ENCODE assay signal across 9 cellular contexts in the genomic region with DNA sequence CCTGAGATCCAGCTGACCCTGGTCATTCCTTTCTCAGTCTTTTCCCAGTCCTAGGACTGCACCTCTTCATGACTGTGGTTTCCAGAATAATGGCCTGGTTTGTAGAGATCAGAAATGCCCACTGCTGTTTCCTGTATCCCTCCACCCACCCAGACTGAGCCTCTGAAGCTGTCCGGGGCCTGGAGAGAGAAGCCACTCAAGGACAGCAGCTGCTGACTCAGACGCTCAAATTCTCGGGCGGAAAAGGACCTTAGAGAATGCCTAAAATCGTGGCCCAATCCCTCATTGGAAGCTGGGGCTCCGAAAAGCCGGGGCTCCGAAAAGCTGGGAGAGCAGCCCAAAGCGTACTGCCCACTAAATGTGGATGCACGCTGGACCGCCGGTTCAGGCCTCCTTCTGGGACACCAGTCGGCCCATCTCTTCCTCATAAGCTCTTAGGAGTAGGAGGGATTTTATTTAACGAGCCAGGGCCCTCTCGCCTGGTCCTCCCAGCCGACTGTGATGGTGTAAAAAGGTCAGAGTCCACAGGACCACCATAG. TPM values are rescaled to one million over a fixed set of nuclear protein-coding genes. Genes with fewer than 3 reads are reported as not detected.
A peak's percentile ranks its signal among the peaks of the same experiment; 100 is the strongest.
DNase-seq lines count a peak whose midpoint lies in the region; ATAC-seq and TF ChIP-seq lines count a peak whose summit lies in the region.
"Had no signal": no experiment of that assay in that cellular context is flagged by ENCODE, and none has a peak within 500 bp of the region (broad histone marks: within the 10 kb centered on the region; RNA-seq: fewer than 3 reads in every experiment).

No MANE protein-coding gene starts in this region.

- no peaks in the 10 kb centered on the region for H3K9me3 Mint-ChIP-seq in activated T-helper 17 cell treated with anti-CD3 and anti-CD28 coated beads, Interleukin-2, amount 50 U/mL, for 72 hours
- H3K9me3 Mint-ChIP-seq in neural progenitor cell (no peaks in the 10 kb centered on the region), endodermal cell (no peaks in the 10 kb centered on the region)

- H3K4me3 ChIP-seq in BLaER1 (no peak overlapping the region), neural progenitor cell (no peak overlapping the region), endodermal cell (ENCODE audit: low read length) (no peak overlapping the region)

- H3F3A ChIP-seq in neural progenitor cell (ENCODE audit: low read depth), result peaks cover 5% of the 10 kb centered on the region

- peaks cover 67% of the 10 kb centered on the region for H3K4me1 ChIP-seq in BLaER1
- H3K4me1 ChIP-seq in neural progenitor cell, result peaks cover 26% of the 10 kb centered on the region
- H3K4me1 ChIP-seq in endodermal cell (ENCODE audit: control insufficient read depth, insufficient read depth, low read length), result peaks cover 3% of the 10 kb centered on the region

- H3K4me1 Mint-ChIP-seq in activated T-helper 17 cell treated with anti-CD3 and anti-CD28 coated beads, Interleukin-2, amount 50 U/mL, for 72 hours, result peaks cover 11% of the 10 kb centered on the region
- H3K4me1 Mint-ChIP-seq in neural progenitor cell, result peaks cover 45% of the 10 kb centered on the region
- peaks cover 2% of the 10 kb centered on the region for H3K4me1 Mint-ChIP-seq in endodermal cell

- H4K20me1 ChIP-seq in BLaER1 (no peaks in the 10 kb centered on the region), neural progenitor cell (ENCODE audit: low read depth) (no peaks in the 10 kb centered on the region)

- no peaks in the 10 kb centered on the region for H3K36me3 Mint-ChIP-seq in activated T-helper 17 cell treated with anti-CD3 and anti-CD28 coated beads, Interleukin-2, amount 50 U/mL, for 72 hours (ENCODE audit: low read depth)
- H3K36me3 Mint-ChIP-seq in neural progenitor cell (no peaks in the 10 kb centered on the region), endodermal cell (ENCODE audit: low read depth) (no peaks in the 10 kb centered on the region)

- DNase-seq in DMS79 treated with DMSO at 0.1 percent for 48 hours (lab: John Stamatoyannopoulos, UW) (peak; percentile 58), neural progenitor cell (ENCODE audit: low spot score) (no peak), endodermal cell (no peak), pons (ENCODE audit: low spot score) (no peak)
- no peak for DNase-seq in stimulated activated CD4-positive, alpha-beta T cell treated with anti-CD3 and anti-CD28 coated beads, Interleukin-12 subunit alpha, Interleukin-12 subunit beta, amount 100 ng/mL, for 4 hours

- no peaks in the 10 kb centered on the region for H3K27me3 ChIP-seq in BLaER1
- H3K27me3 ChIP-seq in neural progenitor cell, result no peaks in the 10 kb centered on the region
- peaks cover 4% of the 10 kb centered on the region for H3K27me3 ChIP-seq in endodermal cell (ENCODE audit: control insufficient read depth, insufficient read depth, low read length, poor library complexity, severe bottlenecking)

- H2AFZ ChIP-seq in neural progenitor cell (replicated peaks), result peak overlapping the region; percentile 10

- 54 to 65% methylated on average over 10 to 16 of the region's 16 CpGs for WGBS in endodermal cell (ENCODE audit: insufficient coverage in 1 of 2, insufficient read length in 1 of 2), 2 experiments

- H3K27ac ChIP-seq in BLaER1 (peak overlapping the region; percentile 67), neural progenitor cell (no peak overlapping the region), endodermal cell (ENCODE audit: low read depth, low read length) (no peak overlapping the region)
- H3K27ac ChIP-seq: SK-N-MC had no signal

- H3K9ac ChIP-seq in BLaER1, result peak overlapping the region; percentile 52; the same call in 1 of the 2 replicates
- no peak overlapping the region for H3K9ac ChIP-seq in neural progenitor cell
- H3K9ac ChIP-seq in endodermal cell (ENCODE audit: extremely low read depth, low read length, poor library complexity, severe bottlenecking), result no peak overlapping the region

- no peaks in the 10 kb centered on the region for H3K9me3 ChIP-seq in BLaER1
- no peaks in the 10 kb centered on the region for H3K9me3 ChIP-seq in neural progenitor cell (ENCODE audit: low read depth)
- H3K9me3 ChIP-seq in endodermal cell (ENCODE audit: control insufficient read depth, low read length), result no peaks in the 10 kb centered on the region

- H3K4me3 Mint-ChIP-seq in activated T-helper 17 cell treated with anti-CD3 and anti-CD28 coated beads, Interleukin-2, amount 50 U/mL, for 72 hours, result peak overlapping the region; percentile 79
- no peak overlapping the region for H3K4me3 Mint-ChIP-seq in neural progenitor cell
- no peak overlapping the region for H3K4me3 Mint-ChIP-seq in endodermal cell

- TF ChIP-seq CTCF in neural progenitor cell (IDR thresholded peaks at IDR 0.05) (no peak), endodermal cell (conservative IDR thresholded peaks at IDR 0.05) (no peak)

- H3K4me2 ChIP-seq in BLaER1, result peak overlapping the region; percentile 79
- H3K4me2 ChIP-seq in neural progenitor cell, result no peak overlapping the region

- no peak for ATAC-seq in activated T-helper 17 cell treated with anti-CD3 and anti-CD28 coated beads, Interleukin-2, amount 50 U/mL, for 72 hours (replicated peaks)

- H3K27me3 Mint-ChIP-seq in activated T-helper 17 cell treated with anti-CD3 and anti-CD28 coated beads, Interleukin-2, amount 50 U/mL, for 72 hours, result no peaks in the 10 kb centered on the region
- H3K27me3 Mint-ChIP-seq in neural progenitor cell (ENCODE audit: insufficient read depth, low read depth), result peaks cover 7% of the 10 kb centered on the region
- H3K27me3 Mint-ChIP-seq in endodermal cell (ENCODE audit: insufficient read depth), result no peaks in the 10 kb centered on the region

- H3K36me3 ChIP-seq in BLaER1, result no peaks in the 10 kb centered on the region
- no peaks in the 10 kb centered on the region for H3K36me3 ChIP-seq in neural progenitor cell
- no peaks in the 10 kb centered on the region for H3K36me3 ChIP-seq in endodermal cell (ENCODE audit: control insufficient read depth, insufficient read depth, low read length)

- H3K27ac Mint-ChIP-seq in activated T-helper 17 cell treated with anti-CD3 and anti-CD28 coated beads, Interleukin-2, amount 50 U/mL, for 72 hours, result peak overlapping the region; percentile 83
- H3K27ac Mint-ChIP-seq in neural progenitor cell (peak overlapping the region; percentile 57), endodermal cell (no peak overlapping the region)

- no peaks in the 10 kb centered on the region for H3K79me2 ChIP-seq in neural progenitor cell (ENCODE audit: low read depth)

RNA-seq across cellular contexts. Expression of gene GPR61, which starts 7.8 kb away (rescaled TPM):
- under 1 TPM in 1 of 2 donors, not detected in 1; 0.45 TPM for total RNA-seq in activated T-helper 17 cell treated with anti-CD3 and anti-CD28 coated beads, Interleukin-2, amount 50 U/mL, for 72 hours
- total RNA-seq in neural progenitor cell (ENCODE audit: low replicate concordance) (0.71 and 1.4 TPM in 2 replicates), endodermal cell (under 1 TPM in 1 of 2 donors, not detected in 1; 0.93 TPM)
- polyA plus RNA-seq in endodermal cell (2013, experiment 1 of 2), result 0.46 TPM
- polyA plus RNA-seq in endodermal cell (2013, experiment 2 of 2), result not detected
- total RNA-seq: HT-29 had no signal

RNA-seq across cellular contexts. Expression of gene GNAI3, which starts 16.5 kb away (rescaled TPM):
- total RNA-seq in activated T-helper 17 cell treated with anti-CD3 and anti-CD28 coated beads, Interleukin-2, amount 50 U/mL, for 72 hours, result 10 to 100 TPM in 1 of 2 donors, 1 to 10 TPM in 1; 10.0 to 11.6 TPM
- total RNA-seq in neural progenitor cell (ENCODE audit: low replicate concordance) (11.4 and 15.4 TPM in 2 replicates), endodermal cell (10 to 100 TPM; 10.1 to 10.9 TPM)
- 10.2 TPM for polyA plus RNA-seq in endodermal cell (2013, experiment 1 of 2)
- 9.9 TPM for polyA plus RNA-seq in endodermal cell (2013, experiment 2 of 2)

RNA-seq across cellular contexts. Expression of gene AMIGO1, which starts 22.4 kb away (rescaled TPM):
- 1 to 10 TPM; 1.1 to 1.2 TPM for total RNA-seq in activated T-helper 17 cell treated with anti-CD3 and anti-CD28 coated beads, Interleukin-2, amount 50 U/mL, for 72 hours
- total RNA-seq in neural progenitor cell (ENCODE audit: low replicate concordance) (4.5 and 6.0 TPM in 2 replicates), endodermal cell (1 to 10 TPM; 2.4 to 2.7 TPM)
- polyA plus RNA-seq in endodermal cell (2013, experiment 1 of 2), result 5.0 TPM
- 4.6 TPM for polyA plus RNA-seq in endodermal cell (2013, experiment 2 of 2)

RNA-seq across cellular contexts. Expression of gene CYB561D1, which starts 38.0 kb away (rescaled TPM):
- total RNA-seq in activated T-helper 17 cell treated with anti-CD3 and anti-CD28 coated beads, Interleukin-2, amount 50 U/mL, for 72 hours, result 10 to 100 TPM in 1 of 2 donors, 1 to 10 TPM in 1; 7.6 to 19.2 TPM
- total RNA-seq in neural progenitor cell (ENCODE audit: low replicate concordance), result 4.3 and 6.8 TPM in 2 replicates
- 1 to 10 TPM; 4.8 to 6.5 TPM for total RNA-seq in endodermal cell
- 6.7 TPM for polyA plus RNA-seq in endodermal cell (2013, experiment 1 of 2)
- polyA plus RNA-seq in endodermal cell (2013, experiment 2 of 2), result 6.3 TPM

RNA-seq across cellular contexts. Expression of gene ATXN7L2, which starts 48.2 kb away (rescaled TPM):
- 10 to 100 TPM; 14.5 to 15.3 TPM for total RNA-seq in activated T-helper 17 cell treated with anti-CD3 and anti-CD28 coated beads, Interleukin-2, amount 50 U/mL, for 72 hours
- total RNA-seq in neural progenitor cell (ENCODE audit: low replicate concordance) (6.5 and 8.5 TPM in 2 replicates), endodermal cell (1 to 10 TPM; 5.1 to 6.1 TPM)
- 13.4 TPM for polyA plus RNA-seq in endodermal cell (2013, experiment 1 of 2)
- 9.5 TPM for polyA plus RNA-seq in endodermal cell (2013, experiment 2 of 2)
